ENCODE assay signal across 8 cellular contexts in the genomic region with DNA sequence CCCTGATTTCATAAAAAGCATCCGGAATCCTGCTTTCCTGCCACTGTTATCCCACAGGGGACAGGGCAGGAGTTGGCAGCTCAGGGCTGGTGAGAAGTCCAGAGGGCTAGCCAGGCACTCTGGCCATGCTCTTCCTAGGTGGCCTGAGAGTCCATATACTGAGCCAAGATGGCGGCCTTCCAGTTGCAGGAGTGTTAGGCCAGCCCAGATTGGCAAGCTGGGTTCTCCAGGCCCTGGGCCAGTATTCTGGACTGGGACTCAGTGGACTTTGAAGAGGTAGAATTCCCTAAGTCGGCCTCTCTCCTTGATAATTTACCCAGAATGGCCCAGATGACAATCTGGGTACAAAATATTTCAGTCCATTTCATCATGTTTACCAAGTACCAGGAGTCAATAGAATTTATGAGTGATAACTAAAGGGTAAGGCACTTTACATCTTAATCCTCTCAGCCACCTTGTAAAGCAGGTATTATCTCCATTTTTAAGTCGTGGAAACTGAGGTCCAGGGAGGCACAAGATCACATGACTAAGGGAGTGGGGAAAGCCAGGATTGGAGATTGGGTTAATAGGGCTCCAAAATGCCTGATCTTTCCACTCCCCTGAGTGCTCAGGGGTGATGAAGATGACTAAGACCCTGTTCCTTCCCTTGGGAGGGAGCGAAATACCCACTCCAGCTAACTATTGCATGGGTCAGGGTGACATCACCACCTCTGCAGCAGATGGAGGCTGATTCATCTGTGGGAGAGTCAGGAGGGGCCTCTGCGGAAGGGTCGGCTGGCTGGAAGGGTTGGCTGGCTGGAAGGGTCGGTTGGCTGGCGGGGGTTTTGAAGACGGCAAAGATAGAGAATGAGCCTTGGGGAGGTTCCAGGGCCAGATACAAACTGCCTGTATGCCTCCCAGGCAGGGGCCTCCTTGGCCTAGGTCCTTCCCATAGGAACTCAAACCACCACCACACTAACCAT. TPM values are rescaled to one million over a fixed set of nuclear protein-coding genes. Genes with fewer than 3 reads are reported as not detected.
DNase-seq lines count a peak whose midpoint lies in the region; ATAC-seq and TF ChIP-seq lines count a peak whose summit lies in the region.

No MANE protein-coding gene starts in this region.

- H3K27ac Mint-ChIP-seq in activated naive CD4-positive, alpha-beta T cell treated with anti-CD3 and anti-CD28 coated beads for 36 hours: peak overlapping the region; percentile 70
- H3K27ac Mint-ChIP-seq in dendritic cell treated with granulocyte-macrophage colony-stimulating factor and Interleukin-4, amounts not matched to agents 40 ng/mL and 50 ng/mL, for 4 days: peak overlapping the region; percentile 84

- 63 to 75% methylated on average over 10 of the region's 10 CpGs for WGBS in lung, 2 donors
- WGBS in tibial nerve, 2 donors: 57 to 61% methylated on average over 10 of the region's 10 CpGs

- H3K27ac ChIP-seq in lung (ENCODE audit: low read depth in 1 of 2, low read length in 1 of 2) (peak overlapping the region; percentile 54 to 84), tibial nerve (peak overlapping the region; percentile 75 to 95 (median 85))

- H3K4me1 ChIP-seq in lung (ENCODE audit: control insufficient read depth in 2 of 2, insufficient read depth in 2 of 2, low read length in 2 of 2) (peaks cover 0 to 18% of the 10 kb centered on the region in 2 donors), tibial nerve (peaks cover 0 to 35% (median 16%) of the 10 kb centered on the region in 4 donors)

- ATAC-seq in lung (ENCODE audit: insufficient read depth, low FRiP score) (peak; percentile 58), GM18870 (IDR thresholded peaks at IDR 0.05; ENCODE audit: unreplicated experiment) (no peak)

- CTCF ChIA-PET in activated naive CD4-positive, alpha-beta T cell treated with anti-CD3 and anti-CD28 coated beads for 36 hours (lab: Charles Lee): interaction anchor here (0.6 to 1.9 kb wide), 9 partner anchors 8 to 148 kb away, joined by 3 to 10 read pairs (median 4); no protein-coding TSS in a partner anchor

- peak; percentile 41 for DNase-seq in activated naive CD4-positive, alpha-beta T cell treated with anti-CD3 and anti-CD28 coated beads for 36 hours
- DNase-seq in activated naive CD4-positive, alpha-beta T cell treated with Interleukin-2 at 50 U/mL for 16 hours: no peak
- DNase-seq in RPMI7951 (ENCODE audit: low read depth): peak; percentile 95
- DNase-seq in lung (ENCODE audit: low spot score): peak; percentile 39
- DNase-seq in tibial nerve (ENCODE audit: low spot score in 2 of 2): peak in 1 of 2 donors; percentile 20
- no peak for DNase-seq in stimulated activated naive CD4-positive, alpha-beta T cell treated with Interleukin-2 at 50 U/mL for 16 hours (lab: John Stamatoyannopoulos, UW)

- H3K4me1 Mint-ChIP-seq in activated naive CD4-positive, alpha-beta T cell treated with anti-CD3 and anti-CD28 coated beads for 36 hours (ENCODE audit: low read depth): peaks cover 25% of the 10 kb centered on the region
- H3K4me1 Mint-ChIP-seq in dendritic cell treated with granulocyte-macrophage colony-stimulating factor and Interleukin-4, amounts not matched to agents 40 ng/mL and 50 ng/mL, for 4 days (ENCODE audit: low read depth): peaks cover 24% of the 10 kb centered on the region

- H3K4me3 ChIP-seq in lung (no peak overlapping the region), tibial nerve (peak overlapping the region in 1 of 4 donors; percentile 89)

- H3K27me3 ChIP-seq in lung (ENCODE audit: control insufficient read depth, insufficient read depth): no peaks in the 10 kb centered on the region
- no peaks in the 10 kb centered on the region for H3K27me3 ChIP-seq in tibial nerve

- H3K9me3 Mint-ChIP-seq in activated naive CD4-positive, alpha-beta T cell treated with anti-CD3 and anti-CD28 coated beads for 36 hours: no peaks in the 10 kb centered on the region
- H3K9me3 Mint-ChIP-seq in dendritic cell treated with granulocyte-macrophage colony-stimulating factor and Interleukin-4, amounts not matched to agents 40 ng/mL and 50 ng/mL, for 4 days: no peaks in the 10 kb centered on the region

- H3K36me3 ChIP-seq in lung (ENCODE audit: control insufficient read depth in 2 of 2, insufficient read depth in 2 of 2, low read length in 2 of 2) (no peaks in the 10 kb centered on the region), tibial nerve (no peaks in the 10 kb centered on the region)

- no peaks in the 10 kb centered on the region for H3K36me3 Mint-ChIP-seq in activated naive CD4-positive, alpha-beta T cell treated with anti-CD3 and anti-CD28 coated beads for 36 hours (ENCODE audit: low read depth)
- no peaks in the 10 kb centered on the region for H3K36me3 Mint-ChIP-seq in dendritic cell treated with granulocyte-macrophage colony-stimulating factor and Interleukin-4, amounts not matched to agents 40 ng/mL and 50 ng/mL, for 4 days (ENCODE audit: low read depth)

- TF ChIP-seq EP300 in tibial nerve (IDR thresholded peaks at IDR 0.05): no peak

- intact Hi-C loops in activated naive CD4-positive, alpha-beta T cell treated with anti-CD3 and anti-CD28 coated beads for 36 hours (cut with micrococcal nuclease): loop anchor here (1.0 kb wide), 1 partner anchor 9 kb away; no protein-coding TSS in a partner anchor
- intact Hi-C loops in dendritic cell treated with granulocyte-macrophage colony-stimulating factor and Interleukin-4, amounts not matched to agents 40 ng/mL and 50 ng/mL, for 4 days (cut with micrococcal nuclease): no loop called here

- H3K4me3 Mint-ChIP-seq in activated naive CD4-positive, alpha-beta T cell treated with anti-CD3 and anti-CD28 coated beads for 36 hours: peak overlapping the region; percentile 70
- peak overlapping the region; percentile 77 for H3K4me3 Mint-ChIP-seq in dendritic cell treated with granulocyte-macrophage colony-stimulating factor and Interleukin-4, amounts not matched to agents 40 ng/mL and 50 ng/mL, for 4 days

- TF ChIP-seq CTCF in lung (IDR thresholded peaks at IDR 0.05; ENCODE audit: control extremely low read depth, extremely low read depth) (no peak), tibial nerve (IDR thresholded peaks at IDR 0.05) (no peak)

- no peak for TF ChIP-seq POLR2A in tibial nerve (IDR thresholded peaks at IDR 0.05)

- no peaks in the 10 kb centered on the region for H3K9me3 ChIP-seq in lung (ENCODE audit: control insufficient read depth in 2 of 2, insufficient read depth in 1 of 2, low read length in 1 of 2)
- H3K9me3 ChIP-seq in tibial nerve: no peaks in the 10 kb centered on the region

- no peaks in the 10 kb centered on the region for H3K27me3 Mint-ChIP-seq in activated naive CD4-positive, alpha-beta T cell treated with anti-CD3 and anti-CD28 coated beads for 36 hours (ENCODE audit: low read depth)
- peaks cover 2% of the 10 kb centered on the region for H3K27me3 Mint-ChIP-seq in dendritic cell treated with granulocyte-macrophage colony-stimulating factor and Interleukin-4, amounts not matched to agents 40 ng/mL and 50 ng/mL, for 4 days

RNA-seq across cellular contexts. Expression of a gene that starts 1.2 kb away (rescaled TPM):
- total RNA-seq in activated naive CD4-positive, alpha-beta T cell treated with anti-CD3 and anti-CD28 coated beads for 36 hours: 10 to 100 TPM; 12.0 to 12.9 TPM
- 8.4 and 12.8 TPM in 2 replicates for total RNA-seq in RPMI7951 (2014; rRNA removed; shearing (Covaris generic))
- total RNA-seq in lung (10 to 100 TPM; 15.4 to 29.1 TPM), tibial nerve (10 to 100 TPM; 10.7 to 34.5 (median 20.4) TPM)
- polyA plus RNA-seq in lung: 10 to 100 TPM; 12.9 to 19.6 TPM

RNA-seq across cellular contexts. Expression of a gene that starts 48.5 kb away (rescaled TPM):
- total RNA-seq in activated naive CD4-positive, alpha-beta T cell treated with anti-CD3 and anti-CD28 coated beads for 36 hours: not detected
- total RNA-seq in RPMI7951 (2014; rRNA removed; shearing (Covaris generic)): 0.12 and 0.29 TPM in 2 replicates
- total RNA-seq in lung (1 to 10 TPM; 1.1 to 4.2 TPM), tibial nerve (under 1 TPM in 1 of 4 donors, not detected in 3; 0.21 TPM)
- 1 to 10 TPM; 1.4 to 1.6 TPM for polyA plus RNA-seq in lung

RNA-seq across cellular contexts. Expression of a gene that starts 48.6 kb away (rescaled TPM):
- 10 to 100 TPM; 70.1 to 70.6 TPM for total RNA-seq in activated naive CD4-positive, alpha-beta T cell treated with anti-CD3 and anti-CD28 coated beads for 36 hours
- 107 and 123 TPM in 2 replicates for total RNA-seq in RPMI7951 (2014; rRNA removed; shearing (Covaris generic))
- total RNA-seq in lung: 10 to 100 TPM; 36.8 to 62.3 TPM
- 100 to 1,000 TPM in 1 of 2 donors, 10 to 100 TPM in 1; 96.9 to 161 TPM for polyA plus RNA-seq in lung
- total RNA-seq in tibial nerve: 100 to 1,000 TPM in 3 of 4 donors, 10 to 100 TPM in 1; 54.7 to 181 (median 120) TPM

RNA-seq across cellular contexts. Expression of a gene that starts 55.6 kb away (rescaled TPM):
- 100 to 1,000 TPM; 776 to 797 TPM for total RNA-seq in activated naive CD4-positive, alpha-beta T cell treated with anti-CD3 and anti-CD28 coated beads for 36 hours
- 299 and 374 TPM in 2 replicates for total RNA-seq in RPMI7951 (2014; rRNA removed; shearing (Covaris generic))
- total RNA-seq in lung (100 to 1,000 TPM; 281 to 420 TPM), tibial nerve (100 to 1,000 TPM; 271 to 291 (median 274) TPM)
- 100 to 1,000 TPM; 175 to 224 TPM for polyA plus RNA-seq in lung

Comparison
In these comparisons a context has a peak if more than half of its experiments do, and no peak if none do; other contexts are left out.
1. DNase-seq: peak in activated naive CD4-positive, alpha-beta T cell treated with anti-CD3 and anti-CD28 coated beads for 36 hours (single experiment), RPMI7951 (single experiment) and lung (single experiment); none in activated naive CD4-positive, alpha-beta T cell treated with Interleukin-2 at 50 U/mL for 16 hours (single experiment) and stimulated activated naive CD4-positive, alpha-beta T cell treated with Interleukin-2 at 50 U/mL for 16 hours (single experiment).